Comparison of ENCODE assay signal across 9 cellular contexts in the genomic region with DNA sequence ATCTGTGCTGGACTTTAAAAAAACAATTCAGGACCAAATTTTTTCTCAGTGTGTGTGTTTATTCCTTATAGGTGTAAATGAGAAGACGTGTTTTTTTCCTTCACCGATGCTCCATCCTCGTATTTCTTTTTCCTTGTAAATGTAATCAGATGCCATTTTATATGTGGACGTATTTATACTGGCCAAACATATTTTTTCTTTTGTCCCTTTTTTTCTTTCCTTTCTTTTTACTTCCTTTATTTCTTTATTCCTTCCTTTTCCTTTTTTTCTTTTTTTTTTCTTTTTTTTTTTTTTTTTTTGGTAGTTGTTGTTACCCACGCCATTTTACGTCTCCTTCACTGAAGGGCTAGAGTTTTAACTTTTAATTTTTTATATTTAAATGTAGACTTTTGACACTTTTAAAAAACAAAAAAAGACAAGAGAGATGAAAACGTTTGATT. TPM values are rescaled to one million over a fixed set of nuclear protein-coding genes. Genes with fewer than 3 reads are reported as not detected.
DNase-seq lines count a peak whose midpoint lies in the region; ATAC-seq, FAIRE-seq and TF ChIP-seq lines count a peak whose summit lies in the region.
"Had no signal": no experiment of that assay in that cellular context is flagged by ENCODE, and none has a peak within 500 bp of the region (broad histone marks: within the 10 kb centered on the region; RNA-seq: fewer than 3 reads in every experiment).

No MANE protein-coding gene starts in this region.

- H3K4me2 ChIP-seq in K562 (ENCODE audit: insufficient read depth, low read length) = no peak overlapping the region

- no TSS peak for BruUV-seq in K562 (replicated peaks; lab: Mats Ljungman, UMichigan)

- H3K79me2 ChIP-seq in K562 (ENCODE audit: control insufficient read depth, insufficient read depth, low read length) = no peaks in the 10 kb centered on the region

- FAIRE-seq in K562 (lab: Jason Lieb, UNC) = no peak
- FAIRE-seq: G401.6 had no signal

- TF ChIP-seq CTCF in left ventricle myocardium inferior (IDR thresholded peaks at IDR 0.05; ENCODE audit: borderline replicate concordance) (no peak), K562 (IDR thresholded peaks at IDR 0.05 in 2 of 3, conservative IDR thresholded peaks at IDR 0.05 in 1 of 3; ENCODE audit: insufficient read depth in 2 of 3, low read depth in 1 of 3, low read length in 3 of 3) (no peak)

- 5% methylated on average over 5 of the region's 7 CpGs for WGBS in K562 (ENCODE audit: insufficient coverage, low coverage, missing lambda C conversion rate)
- no CpG with 5 or more reads among the region's 7 CpGs for WGBS in mesodermal cell (ENCODE audit: insufficient coverage in 2 of 2), 2 experiments
- WGBS in aorta, 2 donors = 1% methylated on average over 7 of the region's 7 CpGs

- no peak for TF ChIP-seq POLR2A in K562 (conservative IDR thresholded peaks at IDR 0.05)

- H2AFZ ChIP-seq in K562 (ENCODE audit: low read depth, low read length) = no peak overlapping the region

- H3K27me3 ChIP-seq in left ventricle myocardium inferior (ENCODE audit: low read depth) (no peaks in the 10 kb centered on the region), K562 (ENCODE audit: control insufficient read depth in 2 of 2, insufficient read depth in 2 of 2, low read length in 2 of 2) (peaks cover 21 to 31% of the 10 kb centered on the region in 2 experiments), aorta (ENCODE audit: control insufficient read depth in 1 of 2, insufficient read depth in 2 of 2, low read length in 1 of 2) (no peaks in the 10 kb centered on the region)

- ATAC-seq in Right ventricle myocardium inferior = no peak
- no peak for ATAC-seq in K562
- ATAC-seq in aorta (ENCODE audit: low FRiP score) = no peak
- no peak for ATAC-seq in GM21515 (IDR thresholded peaks at IDR 0.05; ENCODE audit: unreplicated experiment)
- no peak for ATAC-seq in GM19328 (IDR thresholded peaks at IDR 0.05; ENCODE audit: unreplicated experiment)

- intact Hi-C loops in left ventricle myocardium inferior (cut with micrococcal nuclease) (loop anchor here (10.0 kb wide), 1 partner anchor 548 kb away; no protein-coding TSS in a partner anchor), Right ventricle myocardium inferior (cut with DNase I) (loop anchor here (5.0 to 10.0 kb wide), 6 partner anchors 148 to 1818 kb away; no protein-coding TSS in a partner anchor), K562 (cut with micrococcal nuclease) (loop anchor here (10.0 kb wide), 3 partner anchors 722 to 1502 kb away; no protein-coding TSS in a partner anchor), aorta (cut with DNase I) (loop anchor here (2.0 to 10.0 kb wide), 6 partner anchors 70 to 1138 kb away; no protein-coding TSS in a partner anchor)

- H3K4me3 ChIP-seq in left ventricle myocardium inferior = peak overlapping the region; percentile 85
- no peak overlapping the region for H3K4me3 ChIP-seq in K562
- H3K4me3 ChIP-seq in mesodermal cell (ENCODE audit: extremely low read depth, insufficient read depth, low read length, poor library complexity, severe bottlenecking) = peak overlapping the region; percentile 96
- peak overlapping the region; percentile 77 to 82 for H3K4me3 ChIP-seq in aorta (ENCODE audit: low read length in 2 of 2)

- no peaks in the 10 kb centered on the region for H4K20me1 ChIP-seq in K562 (replicated peaks; ENCODE audit: control insufficient read depth, insufficient read depth, low read length)

- H3K36me3 ChIP-seq in left ventricle myocardium inferior (no peaks in the 10 kb centered on the region), K562 (ENCODE audit: control insufficient read depth, insufficient read depth, low read length) (no peaks in the 10 kb centered on the region), mesodermal cell (ENCODE audit: control insufficient read depth, insufficient read depth, low read length) (peaks cover 37% of the 10 kb centered on the region), aorta (ENCODE audit: control insufficient read depth in 1 of 2, insufficient read depth in 2 of 2, low read length in 1 of 2) (no peaks in the 10 kb centered on the region)

- TF ChIP-seq RAD21 in K562 (CRISPR knock-in tag; conservative IDR thresholded peaks at IDR 0.05 in 1 of 2, IDR thresholded peaks at IDR 0.05 in 1 of 2) = no peak

- TF ChIP-seq EP300 in K562 (IDR thresholded peaks at IDR 0.05; ENCODE audit: low read length) = no peak

- H3K9me3 ChIP-seq in left ventricle myocardium inferior (replicated peaks) = no peaks in the 10 kb centered on the region
- no peaks in the 10 kb centered on the region for H3K9me3 ChIP-seq in K562 (replicated peaks; ENCODE audit: control insufficient read depth, insufficient read depth, low read depth, low read length)
- H3K9me3 ChIP-seq in mesodermal cell (ENCODE audit: control insufficient read depth, low read length) = no peaks in the 10 kb centered on the region
- no peaks in the 10 kb centered on the region for H3K9me3 ChIP-seq in aorta (ENCODE audit: control insufficient read depth, low read length)

- no peak overlapping the region for H3K9ac ChIP-seq in K562 (ENCODE audit: insufficient read depth in 1 of 2, low read depth in 2 of 2, low read length in 2 of 2)

- H3K4me1 ChIP-seq in left ventricle myocardium inferior = peaks cover 61% of the 10 kb centered on the region
- peaks cover 0 to 25% of the 10 kb centered on the region in 2 experiments; a peak in 2 of 5 replicates for H3K4me1 ChIP-seq in K562 (replicated peaks in 1 of 2; ENCODE audit: control insufficient read depth in 2 of 2, insufficient read depth in 2 of 2, low read length in 2 of 2)
- peaks cover 8% of the 10 kb centered on the region for H3K4me1 ChIP-seq in mesodermal cell (ENCODE audit: control insufficient read depth, insufficient read depth, low read length, poor library complexity, severe bottlenecking)
- H3K4me1 ChIP-seq in aorta (ENCODE audit: control insufficient read depth in 1 of 2, insufficient read depth in 2 of 2, low read length in 2 of 2) = no peaks in the 10 kb centered on the region

- POLR2A ChIA-PET in K562 (lab: Yijun Ruan, JAX) = interaction anchor here (0.6 kb wide), 1 partner anchor 1039 kb away, joined by 4 read pairs; no protein-coding TSS in a partner anchor

- H3K27ac ChIP-seq in left ventricle myocardium inferior (replicated peaks) (peak overlapping the region; percentile 93), K562 (ENCODE audit: extremely low read depth, low read depth, low read length) (no peak overlapping the region), mesodermal cell (ENCODE audit: low read depth, low read length, severe bottlenecking) (peak overlapping the region; percentile 37), aorta (ENCODE audit: low read depth in 1 of 2, low read length in 2 of 2) (no peak overlapping the region)

- DNase-seq in left ventricle myocardium inferior (no peak), Right ventricle myocardium inferior (ENCODE audit: missing footprints) (no peak), K562 (ENCODE audit: extremely low read depth in 1 of 4, low spot score in 3 of 4) (no peak), aorta (no peak), GOT3 (lab: John Stamatoyannopoulos, UW) (no peak)

- in situ Hi-C loops in K562 (cut with MboI) = no loop called here

- CTCF ChIA-PET in K562 (lab: Yijun Ruan, JAX; ENCODE audit: low intra/inter-chr PET ratio) = no interaction called here

- H3K9me1 ChIP-seq in K562 (ENCODE audit: control insufficient read depth, insufficient read depth, low read length) = no peaks in the 10 kb centered on the region

TF ChIP-seq in K562, 482 proteins besides CTCF, POLR2A, EP300 and RAD21:
- TF ChIP-seq, protein P1, sequence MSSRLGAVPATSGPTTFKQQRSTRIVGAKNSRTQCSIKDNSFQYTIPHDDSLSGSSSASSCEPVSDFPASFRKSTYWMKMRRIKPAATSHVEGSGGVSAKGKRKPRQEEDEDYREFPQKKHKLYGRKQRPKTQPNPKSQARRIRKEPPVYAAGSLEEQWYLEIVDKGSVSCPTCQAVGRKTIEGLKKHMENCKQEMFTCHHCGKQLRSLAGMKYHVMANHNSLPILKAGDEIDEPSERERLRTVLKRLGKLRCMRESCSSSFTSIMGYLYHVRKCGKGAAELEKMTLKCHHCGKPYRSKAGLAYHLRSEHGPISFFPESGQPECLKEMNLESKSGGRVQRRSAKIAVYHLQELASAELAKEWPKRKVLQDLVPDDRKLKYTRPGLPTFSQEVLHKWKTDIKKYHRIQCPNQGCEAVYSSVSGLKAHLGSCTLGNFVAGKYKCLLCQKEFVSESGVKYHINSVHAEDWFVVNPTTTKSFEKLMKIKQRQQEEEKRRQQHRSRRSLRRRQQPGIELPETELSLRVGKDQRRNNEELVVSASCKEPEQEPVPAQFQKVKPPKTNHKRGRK (tag; IDR thresholded peaks at IDR 0.05) = peak; percentile 96
- no peak for TF ChIP-seq ZNF347 (CRISPR knock-in tag; IDR thresholded peaks at IDR 0.05; ENCODE audit: low read depth)

RNA-seq across cellular contexts. Expression of a gene that starts 3.7 kb away (rescaled TPM):
- total RNA-seq in left ventricle myocardium inferior = 3.8 TPM
- 7.8 TPM for total RNA-seq in Right ventricle myocardium inferior
- total RNA-seq in K562 (2011; cell fraction: chromatin; rRNA removed; ENCODE audit: low replicate concordance) = not detected in 2 replicates
- 0.17 TPM in 1 of 2 replicates, not detected in the other for total RNA-seq in K562 (2011; cell fraction: nucleolus; rRNA removed)
- not detected in 2 replicates for total RNA-seq in K562 (2011; cell fraction: nucleoplasm; rRNA removed)
- total RNA-seq in K562 (2014; rRNA removed) = 0.04 and 0.05 TPM in 2 replicates
- total RNA-seq in K562 (2014; rRNA removed; fragmentation: Illumina TruSeq; extraction: Trizol) = 0.03 and 0.04 TPM in 2 replicates
- 0.04 TPM in 2 replicates for total RNA-seq in K562 (2015; rRNA removed; fragmentation: Illumina TruSeq; extraction: Trizol)
- 0.27 and 0.29 TPM in 2 replicates for total RNA-seq in K562 (2021)
- polyA plus RNA-seq in K562 (2011; rRNA removed) = 0.03 TPM in 1 of 2 replicates, not detected in the other
- polyA plus RNA-seq in K562 (2011; cell fraction: cytosol; rRNA removed) = 0.01 TPM in 2 replicates
- 0.03 TPM in 2 replicates for polyA plus RNA-seq in K562 (2011; cell fraction: nucleus; rRNA removed)
- polyA plus RNA-seq in K562 (2012) = 0.07 and 0.08 TPM in 2 replicates
- polyA plus RNA-seq in K562 (2014; fragmentation: Illumina TruSeq; extraction: Trizol) = 0.04 TPM in 2 replicates
- polyA plus RNA-seq in K562 (2014; fragmentation: Nextera tagmentation; extraction: Ambion mirVana) = under 1 TPM; 0.07 to 0.21 TPM
- 0.01 and 0.04 TPM in 2 replicates for polyA plus RNA-seq in K562 (2014; rRNA removed)
- polyA minus RNA-seq in K562 (2011; rRNA and poly(A)+ RNA removed) = 0.06 TPM in 1 of 2 replicates, not detected in the other
- not detected in 2 replicates for polyA minus RNA-seq in K562 (2011; cell fraction: cytosol; rRNA and poly(A)+ RNA removed)
- under 0.01 TPM in 1 of 2 replicates, not detected in the other for polyA minus RNA-seq in K562 (2011; cell fraction: nucleus; rRNA and poly(A)+ RNA removed)
- polyA plus RNA-seq in mesodermal cell (2013, experiment 1 of 2) = 107 TPM
- 90.0 TPM for polyA plus RNA-seq in mesodermal cell (2013, experiment 2 of 2)
- 10 to 100 TPM; 16.0 to 25.2 TPM for total RNA-seq in aorta
- 1 to 10 TPM; 4.3 to 4.5 TPM for polyA plus RNA-seq in aorta

Comparison
In these comparisons a context has a peak if more than half of its experiments do, and no peak if none do; other contexts are left out.
1. H3K27ac ChIP-seq: peak in left ventricle myocardium inferior (single experiment) and mesodermal cell (single experiment); none in K562 (single experiment) and aorta (0 of 2).